Comparison of ENCODE assay signal across 29 cellular contexts in the genomic region with DNA sequence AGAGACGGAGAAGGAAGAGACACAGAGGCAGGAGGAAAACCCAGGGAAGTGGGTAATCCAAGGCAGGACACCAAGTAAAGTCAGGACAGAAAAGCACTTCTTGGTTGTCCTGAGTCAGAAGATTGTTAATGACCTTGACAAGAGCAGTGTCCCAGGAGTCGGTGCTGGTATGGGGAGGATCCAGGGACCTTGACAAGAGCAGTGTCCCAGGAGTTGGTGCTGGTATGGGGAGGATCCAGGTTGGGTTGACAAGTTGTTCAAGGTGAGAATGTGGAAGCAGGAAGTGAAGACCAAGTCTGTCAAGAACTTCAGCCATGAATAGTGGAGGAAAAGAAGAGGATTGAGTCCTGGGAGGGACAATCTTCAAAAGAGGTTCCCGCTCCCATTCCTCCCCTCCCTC. TPM values are rescaled to one million over a fixed set of nuclear protein-coding genes. Genes with fewer than 3 reads are reported as not detected.
DNase-seq lines count a peak whose midpoint lies in the region; ATAC-seq, FAIRE-seq and TF ChIP-seq lines count a peak whose summit lies in the region.
"Had no signal": no experiment of that assay in that cellular context is flagged by ENCODE, and none has a peak within 500 bp of the region (broad histone marks: within the 10 kb centered on the region; RNA-seq: fewer than 3 reads in every experiment).

No MANE protein-coding gene starts in this region.

- H4K91ac ChIP-seq in IMR-90 (ENCODE audit: insufficient read depth, low read depth, low read length) (no peak overlapping the region), mesenchymal stem cell (ENCODE audit: low read length) (no peak overlapping the region)

- no peak overlapping the region for H4K5ac ChIP-seq in IMR-90 (ENCODE audit: low read depth, low read length)

- H2BK20ac ChIP-seq in IMR-90 (ENCODE audit: low read depth, low read length), result no peak overlapping the region

- H3K14ac ChIP-seq in IMR-90 (replicated peaks; ENCODE audit: low read depth, low read length) (no peak overlapping the region), mesenchymal stem cell (ENCODE audit: low read length in 2 of 2) (no peak overlapping the region)

- H2BK120ac ChIP-seq in IMR-90 (ENCODE audit: low read depth, low read length), result no peak overlapping the region
- no peak overlapping the region for H2BK120ac ChIP-seq in mesenchymal stem cell (ENCODE audit: low read depth, low read length)

- CTCF ChIA-PET in IMR-90 (lab: Yijun Ruan, JAX), result interaction anchor here (0.6 kb wide), 1 partner anchor 718 kb away, joined by 4 read pairs; no protein-coding TSS in a partner anchor

- no peak for FAIRE-seq in kidney (lab: Jason Lieb, UNC)
- FAIRE-seq: A204.1, GM12878, GM12892, GM18507 had no signal

- H3K79me1 ChIP-seq in IMR-90 (ENCODE audit: low read depth in 1 of 2, low read length in 2 of 2), result no peaks in the 10 kb centered on the region
- no peaks in the 10 kb centered on the region for H3K79me1 ChIP-seq in mesenchymal stem cell (replicated peaks; ENCODE audit: low read length, poor library complexity, severe bottlenecking)

- BruUV-seq in IMR-90 (replicated peaks; lab: Mats Ljungman, UMichigan), result no TSS peak

- TF ChIP-seq POLR2A in IMR-90 (IDR thresholded peaks at IDR 0.05; ENCODE audit: low read depth, low read length), result no peak
- no peak for TF ChIP-seq POLR2A in gastrocnemius medialis (IDR thresholded peaks at IDR 0.05)

- H3K4me3 Mint-ChIP-seq in endodermal cell (no peak overlapping the region), osteocyte (ENCODE audit: unreplicated experiment) (no peak overlapping the region)
- H3K4me3 Mint-ChIP-seq: CD4-positive, alpha-beta memory T cell; CD4-positive, CD25-positive, alpha-beta regulatory T cell; CD8-positive, alpha-beta memory T cell had no signal

- H3K56ac ChIP-seq in IMR-90 (ENCODE audit: extremely low read depth, insufficient read depth, low read length), result no peak overlapping the region

- intact Hi-C loops in IMR-90 (cut with micrococcal nuclease) (no loop called here), gastrocnemius medialis (cut with DNase I; ENCODE audit: low total_unique reads) (no loop called here), kidney (cut with DNase I) (no loop called here)

- peaks cover 43% of the 10 kb centered on the region for H3K27me3 ChIP-seq in IMR-90 (ENCODE audit: control insufficient read depth, insufficient read depth, low read length)
- no peaks in the 10 kb centered on the region for H3K27me3 ChIP-seq in endodermal cell (ENCODE audit: control insufficient read depth, insufficient read depth, low read length, poor library complexity, severe bottlenecking)
- H3K27me3 ChIP-seq in mesenchymal stem cell (ENCODE audit: control insufficient read depth in 1 of 2, insufficient read depth in 1 of 2, low read length in 2 of 2), result peaks cover 5 to 70% of the 10 kb centered on the region in 2 experiments
- no peaks in the 10 kb centered on the region for H3K27me3 ChIP-seq in gastrocnemius medialis
- H3K27me3 ChIP-seq: BE2C, BLaER1 had no signal

- H3K4ac ChIP-seq in IMR-90 (ENCODE audit: low read depth, low read length) (no peak overlapping the region), mesenchymal stem cell (ENCODE audit: low read depth in 1 of 2, low read length in 2 of 2) (no peak overlapping the region)

- H3K9ac ChIP-seq in IMR-90 (ENCODE audit: low read depth, low read length) (no peak overlapping the region), endodermal cell (ENCODE audit: extremely low read depth, low read length, poor library complexity, severe bottlenecking) (no peak overlapping the region), mesenchymal stem cell (ENCODE audit: low read length) (no peak overlapping the region), kidney (ENCODE audit: low read length in 2 of 2) (no peak overlapping the region)
- H3K9ac ChIP-seq: BLaER1 had no signal

- H3K9me3 ChIP-seq in IMR-90 (ENCODE audit: control insufficient read depth, insufficient read depth, low read length) (peaks cover 11% of the 10 kb centered on the region), endodermal cell (ENCODE audit: control insufficient read depth, low read length) (no peaks in the 10 kb centered on the region), mesenchymal stem cell (ENCODE audit: control insufficient read depth, low read length) (peaks cover 17% of the 10 kb centered on the region), gastrocnemius medialis (no peaks in the 10 kb centered on the region), kidney (ENCODE audit: control insufficient read depth in 1 of 2, low read length in 2 of 2) (no peaks in the 10 kb centered on the region)
- H3K9me3 ChIP-seq: BE2C had no signal

- H2BK15ac ChIP-seq in IMR-90 (ENCODE audit: low read depth, low read length) (no peak overlapping the region), mesenchymal stem cell (ENCODE audit: low read depth, poor library complexity, severe bottlenecking) (no peak overlapping the region)

- H3K27ac Mint-ChIP-seq in endodermal cell (no peak overlapping the region), osteocyte (ENCODE audit: unreplicated experiment) (no peak overlapping the region)
- H3K27ac Mint-ChIP-seq: CD14-positive monocyte; CD4-positive, alpha-beta memory T cell; CD8-positive, alpha-beta memory T cell had no signal

- dilution Hi-C loops in IMR-90 (cut with HindIII; ENCODE audit: low sequenced_read_pairs, unreplicated experiment), result no loop called here

- H3K9me1 ChIP-seq in IMR-90 (ENCODE audit: insufficient read depth, low read length), result no peaks in the 10 kb centered on the region

- H3K27ac ChIP-seq in IMR-90 (ENCODE audit: insufficient read depth, low read length) (no peak overlapping the region), endodermal cell (ENCODE audit: low read depth, low read length) (no peak overlapping the region), mesenchymal stem cell (ENCODE audit: low read length, poor library complexity, severe bottlenecking) (no peak overlapping the region), gastrocnemius medialis (no peak overlapping the region), kidney (ENCODE audit: low read depth in 2 of 2, low read length in 2 of 2) (no peak overlapping the region)
- H3K27ac ChIP-seq: BLaER1 had no signal

- POLR2A ChIA-PET in IMR-90 (lab: Charles Lee; ENCODE audit: unreplicated experiment), result no interaction called here

- H2AFZ ChIP-seq in IMR-90 (replicated peaks; ENCODE audit: low read length, poor library complexity) (no peak overlapping the region), mesenchymal stem cell (ENCODE audit: low read depth, low read length) (no peak overlapping the region)

- H3K36me3 Mint-ChIP-seq in endodermal cell (ENCODE audit: low read depth), result no peaks in the 10 kb centered on the region
- peaks cover 2% of the 10 kb centered on the region for H3K36me3 Mint-ChIP-seq in osteocyte (ENCODE audit: unreplicated experiment)
- H3K36me3 Mint-ChIP-seq: CD14-positive monocyte; CD4-positive, alpha-beta memory T cell; CD4-positive, CD25-positive, alpha-beta regulatory T cell had no signal

- no peaks in the 10 kb centered on the region for H4K20me1 ChIP-seq in IMR-90 (ENCODE audit: insufficient read depth, low read length)
- H4K20me1 ChIP-seq: BLaER1 had no signal

- no peaks in the 10 kb centered on the region for H3K9me3 Mint-ChIP-seq in endodermal cell
- H3K9me3 Mint-ChIP-seq in osteocyte (ENCODE audit: unreplicated experiment), result no peaks in the 10 kb centered on the region

- H3K4me1 ChIP-seq in IMR-90 (ENCODE audit: control insufficient read depth, insufficient read depth, low read length) (no peaks in the 10 kb centered on the region), endodermal cell (ENCODE audit: control insufficient read depth, insufficient read depth, low read length) (peaks cover 3% of the 10 kb centered on the region), mesenchymal stem cell (ENCODE audit: control insufficient read depth, insufficient read depth, low read depth, low read length) (peaks cover 11% of the 10 kb centered on the region), gastrocnemius medialis (no peaks in the 10 kb centered on the region), kidney (ENCODE audit: control insufficient read depth in 1 of 2, insufficient read depth in 1 of 2, low read depth in 1 of 2, low read length in 2 of 2) (no peaks in the 10 kb centered on the region)

- WGBS in IMR-90 (ENCODE audit: extremely low coverage in 2 of 2, insufficient read length in 1 of 2), 2 experiments, result 92% methylated on average over 2 of the region's 3 CpGs; no CpG with 5 or more reads in 1 of the 2 experiments
- WGBS in endodermal cell (ENCODE audit: insufficient coverage in 1 of 2, insufficient read length in 1 of 2), 2 experiments, result 90 to 95% methylated on average over 2 of the region's 3 CpGs
- WGBS in mesenchymal stem cell, result 94% methylated on average over 2 of the region's 3 CpGs

- H3K27me3 Mint-ChIP-seq in endodermal cell (ENCODE audit: insufficient read depth) (peaks cover 18% of the 10 kb centered on the region), osteocyte (ENCODE audit: unreplicated experiment) (peaks cover 14% of the 10 kb centered on the region)

- peaks cover 14% of the 10 kb centered on the region for H3K4me1 Mint-ChIP-seq in endodermal cell
- no peaks in the 10 kb centered on the region for H3K4me1 Mint-ChIP-seq in osteocyte (ENCODE audit: unreplicated experiment)
- H3K4me1 Mint-ChIP-seq: CD4-positive, CD25-positive, alpha-beta regulatory T cell; CD8-positive, alpha-beta memory T cell had no signal

- no peak overlapping the region for H2AK9ac ChIP-seq in IMR-90 (replicated peaks; ENCODE audit: low read depth, low read length, poor library complexity)

- H3K23ac ChIP-seq in IMR-90 (ENCODE audit: low read depth, low read length) (no peak overlapping the region), mesenchymal stem cell (ENCODE audit: low read length in 2 of 2) (no peak overlapping the region)

- TF ChIP-seq RAD21 in IMR-90 (IDR thresholded peaks at IDR 0.05; ENCODE audit: low read length), result no peak

- H2AK5ac ChIP-seq in IMR-90 (ENCODE audit: low read depth, low read length) (0 out of 2 replicates have a peak overlapping the region, but pooled peaks have one; percentile 8), mesenchymal stem cell (ENCODE audit: low read length, severe bottlenecking) (peak overlapping the region; percentile 62)

- TF ChIP-seq CTCF in IMR-90 (conservative IDR thresholded peaks at IDR 0.05; ENCODE audit: low read depth, low read length) (no peak), endodermal cell (conservative IDR thresholded peaks at IDR 0.05) (no peak), osteocyte (IDR thresholded peaks at IDR 0.05) (no peak), gastrocnemius medialis (IDR thresholded peaks at IDR 0.05 in 4 of 5, conservative IDR thresholded peaks at IDR 0.05 in 1 of 5) (no peak), kidney (IDR thresholded peaks at IDR 0.05; ENCODE audit: borderline replicate concordance, extremely low read depth, insufficient read depth) (no peak)

- no peak overlapping the region for H3K18ac ChIP-seq in IMR-90 (ENCODE audit: low read depth, low read length)
- H3K18ac ChIP-seq in mesenchymal stem cell (ENCODE audit: low read depth in 1 of 2, low read length in 2 of 2), result no peak overlapping the region

- H3K4me3 ChIP-seq in IMR-90 (ENCODE audit: insufficient read depth, low read depth, low read length), result no peak overlapping the region
- no peak overlapping the region for H3K4me3 ChIP-seq in endodermal cell (ENCODE audit: low read length)
- no peak overlapping the region for H3K4me3 ChIP-seq in mesenchymal stem cell (ENCODE audit: insufficient read depth in 1 of 2, low read depth in 1 of 2, low read length in 2 of 2)
- H3K4me3 ChIP-seq in gastrocnemius medialis, result no peak overlapping the region
- H3K4me3 ChIP-seq in kidney (ENCODE audit: low read length in 2 of 2), result no peak overlapping the region
- H3K4me3 ChIP-seq: BLaER1, GM12878 had no signal

- in situ Hi-C loops in IMR-90 (cut with MboI; ENCODE audit: low sequenced_read_pairs), result no loop called here
- in situ Hi-C loops in gastrocnemius medialis (cut with MboI; ENCODE audit: low sequenced_read_pairs in 4 of 4), result no loop called here

- H2BK12ac ChIP-seq in mesenchymal stem cell (ENCODE audit: low read length in 2 of 2), result no peak overlapping the region

- ATAC-seq in IMR-90 (ENCODE audit: low read depth) (no peak), gastrocnemius medialis (no peak), GM19035 (IDR thresholded peaks at IDR 0.05; ENCODE audit: unreplicated experiment) (no peak), GM18907 (IDR thresholded peaks at IDR 0.05; ENCODE audit: unreplicated experiment) (no peak)
- ATAC-seq: GM12878 had no signal

- DNase-seq in IMR-90, result no peak
- DNase-seq in endodermal cell, result peak; percentile 26
- no peak for DNase-seq in mesenchymal stem cell
- DNase-seq in osteocyte (ENCODE audit: extremely low spot score, unreplicated experiment), result peak; percentile 48
- no peak for DNase-seq in gastrocnemius medialis
- DNase-seq in kidney, result no peak
- DNase-seq: 8988T; ACHN; BE2C; C1 segment of cervical spinal cord; CD4-positive, alpha-beta memory T cell; CD4-positive, CD25-positive, alpha-beta regulatory T cell; CD8-positive, alpha-beta memory T cell; COR-L47; DMS 273 treated with DMSO at 0.1 percent for 48 hours; DMS153; DMS53; DMS79; DND-41; EL; GDM1 had no signal

- H2BK5ac ChIP-seq in IMR-90 (ENCODE audit: low read depth, low read length, poor library complexity, severe bottlenecking) (no peak overlapping the region), mesenchymal stem cell (ENCODE audit: low read depth, low read length, poor library complexity, severe bottlenecking) (no peak overlapping the region)

- no peaks in the 10 kb centered on the region for H3K36me3 ChIP-seq in IMR-90 (ENCODE audit: control insufficient read depth, insufficient read depth, low read length)
- H3K36me3 ChIP-seq in endodermal cell (ENCODE audit: control insufficient read depth, insufficient read depth, low read length), result no peaks in the 10 kb centered on the region
- H3K36me3 ChIP-seq in mesenchymal stem cell (ENCODE audit: control insufficient read depth in 1 of 2, insufficient read depth in 2 of 2, low read depth in 1 of 2, low read length in 2 of 2), result no peaks in the 10 kb centered on the region
- no peaks in the 10 kb centered on the region for H3K36me3 ChIP-seq in gastrocnemius medialis
- no peaks in the 10 kb centered on the region for H3K36me3 ChIP-seq in kidney (ENCODE audit: control insufficient read depth in 1 of 2, insufficient read depth in 2 of 2, low read length in 2 of 2)
- H3K36me3 ChIP-seq: BE2C, BLaER1 had no signal

- no peak overlapping the region for H3K4me2 ChIP-seq in IMR-90 (ENCODE audit: low read depth, low read length)
- H3K4me2 ChIP-seq in mesenchymal stem cell (ENCODE audit: low read length, poor library complexity, severe bottlenecking), result no peak overlapping the region
- H3K4me2 ChIP-seq: BLaER1 had no signal

- no peak overlapping the region for H4K8ac ChIP-seq in IMR-90 (ENCODE audit: low read depth in 2 of 2, low read length in 2 of 2)
- no peak overlapping the region for H4K8ac ChIP-seq in mesenchymal stem cell (ENCODE audit: low read length)

RNA-seq across cellular contexts. Expression of a gene that starts 31.9 kb away (rescaled TPM):
- total RNA-seq in IMR-90 (2012; rRNA removed), result 14.7 and 16.0 TPM in 2 replicates
- 10.0 and 10.3 TPM in 2 replicates for polyA plus RNA-seq in IMR-90 (2012; rRNA removed)
- polyA plus RNA-seq in IMR-90 (2012; cell fraction: cytosol; rRNA removed), result 5.8 and 6.4 TPM in 2 replicates
- 15.5 and 19.3 TPM in 2 replicates for polyA plus RNA-seq in IMR-90 (2012; cell fraction: nucleus; rRNA removed; ENCODE audit: low replicate concordance)
- 10 to 100 TPM; 15.4 to 17.9 TPM for total RNA-seq in endodermal cell
- 56.0 TPM for polyA plus RNA-seq in endodermal cell (2013, experiment 1 of 2)
- 50.5 TPM for polyA plus RNA-seq in endodermal cell (2013, experiment 2 of 2)
- polyA plus RNA-seq in mesenchymal stem cell (2013, experiment 1 of 2), result 6.6 TPM
- 6.9 TPM for polyA plus RNA-seq in mesenchymal stem cell (2013, experiment 2 of 2)
- total RNA-seq in osteocyte, result 23.0 and 24.2 TPM in 2 replicates
- 10 to 100 TPM; 48.2 to 60.7 (median 55.5) TPM for total RNA-seq in gastrocnemius medialis
- total RNA-seq in kidney, result 19.8 TPM
- 9.0 TPM for polyA plus RNA-seq in kidney (ENCODE audit: insufficient read depth, low read depth, low replicate concordance)

Comparison
In these comparisons a context has a peak if more than half of its experiments do, and no peak if none do; other contexts are left out.
1. DNase-seq: peak in endodermal cell (single experiment) and osteocyte (single experiment); none in IMR-90 (single experiment), mesenchymal stem cell (single experiment), gastrocnemius medialis (0 of 2) and kidney (single experiment).